In the genomic region with DNA sequence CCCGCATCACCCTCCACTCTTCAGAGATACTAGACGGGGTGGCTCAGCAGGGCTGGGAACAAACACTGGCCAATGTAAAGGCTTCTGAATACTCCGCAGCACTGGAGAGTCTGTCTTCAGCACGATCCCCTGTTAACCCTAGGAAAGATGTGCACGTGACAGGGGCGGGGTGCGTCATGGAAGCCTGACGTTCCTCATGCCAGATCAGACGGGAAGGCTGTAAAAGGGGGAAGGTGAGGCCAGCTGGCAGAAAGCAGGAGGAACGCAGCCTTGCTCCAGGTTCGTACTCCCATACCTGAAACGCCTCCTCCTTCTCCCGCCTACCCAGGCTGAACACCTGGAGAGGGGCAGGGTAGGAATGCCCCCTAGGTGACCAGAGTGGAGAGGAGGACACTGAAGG, we compare ENCODE assay signal across 26 cellular contexts. TPM values are rescaled to one million over a fixed set of nuclear protein-coding genes. Genes with fewer than 3 reads are reported as not detected.
A peak's percentile ranks its signal among the peaks of the same experiment; 100 is the strongest.
DNase-seq lines count a peak whose midpoint lies in the region; ATAC-seq, FAIRE-seq and TF ChIP-seq lines count a peak whose summit lies in the region.
"Had no signal": no experiment of that assay in that cellular context is flagged by ENCODE, and none has a peak within 500 bp of the region (broad histone marks: within the 10 kb centered on the region; RNA-seq: fewer than 3 reads in every experiment).

No MANE protein-coding gene starts in this region.

- WGBS in K562 (ENCODE audit: insufficient coverage, low coverage, missing lambda C conversion rate): 1% methylated on average over 11 of the region's 13 CpGs
- WGBS in stomach, 5 donors: 74 to 84% (median 82%) methylated on average over 12 to 13 of the region's 13 CpGs

- no peak for TF ChIP-seq EP300 in K562 (IDR thresholded peaks at IDR 0.05; ENCODE audit: low read length)
- TF ChIP-seq EP300 in stomach (IDR thresholded peaks at IDR 0.05): no peak

- H3K27ac ChIP-seq in C4-2B: peak overlapping the region; percentile 4; the same call in 1 of the 2 replicates
- no peak overlapping the region for H3K27ac ChIP-seq in K562 (ENCODE audit: extremely low read depth, low read depth, low read length)
- peak overlapping the region in 3 of 5 donors; percentile 9 to 90 (median 71) for H3K27ac ChIP-seq in stomach
- no peak overlapping the region for H3K27ac ChIP-seq in OCI-LY7 (ENCODE audit: low read depth, low read length, poor library complexity, severe bottlenecking)

- TF ChIP-seq CTCF in C4-2B (conservative IDR thresholded peaks at IDR 0.05) (no peak), K562 (IDR thresholded peaks at IDR 0.05 in 2 of 3, conservative IDR thresholded peaks at IDR 0.05 in 1 of 3; ENCODE audit: insufficient read depth in 2 of 3, low read depth in 1 of 3, low read length in 3 of 3) (no peak), mucosa of descending colon (IDR thresholded peaks at IDR 0.05) (no peak), stomach (IDR thresholded peaks at IDR 0.05) (no peak), OCI-LY7 (conservative IDR thresholded peaks at IDR 0.05; ENCODE audit: low read length) (no peak)

- no peak overlapping the region for H3K4me3 ChIP-seq in K562
- no peak overlapping the region for H3K4me3 ChIP-seq in mucosa of descending colon
- H3K4me3 ChIP-seq in stomach: peak overlapping the region in 1 of 4 donors; percentile 29
- no peak overlapping the region for H3K4me3 ChIP-seq in OCI-LY7 (ENCODE audit: low read depth, low read length, poor library complexity, severe bottlenecking)
- H3K4me3 ChIP-seq: GM12878, GM23338 had no signal

- intact Hi-C loops in K562 (cut with micrococcal nuclease) (no loop called here), mucosa of descending colon (cut with DNase I, micrococcal nuclease) (no loop called here), stomach (cut with DNase I; ENCODE audit: low total_unique reads) (no loop called here), OCI-LY7 (cut with micrococcal nuclease; ENCODE audit: unreplicated experiment) (no loop called here)

- peaks cover 18 to 23% of the 10 kb centered on the region in 2 experiments; a peak in 4 of 5 replicates for H3K4me1 ChIP-seq in K562 (replicated peaks in 1 of 2; ENCODE audit: control insufficient read depth in 2 of 2, insufficient read depth in 2 of 2, low read length in 2 of 2)
- H3K4me1 ChIP-seq in mucosa of descending colon (ENCODE audit: low read depth): peaks cover 12% of the 10 kb centered on the region
- H3K4me1 ChIP-seq in stomach: peaks cover 12 to 30% (median 19%) of the 10 kb centered on the region in 4 donors
- no peaks in the 10 kb centered on the region for H3K4me1 ChIP-seq in OCI-LY7 (ENCODE audit: insufficient read depth, low read length, poor library complexity, severe bottlenecking)

- BruUV-seq in K562 (replicated peaks; lab: Mats Ljungman, UMichigan) (no TSS peak), OCI-LY7 (replicated peaks; lab: Mats Ljungman, UMichigan) (no TSS peak)

- CTCF ChIA-PET in K562 (lab: Yijun Ruan, JAX; ENCODE audit: low intra/inter-chr PET ratio): no interaction called here
- CTCF ChIA-PET in OCI-LY7 (lab: Charles Lee; ENCODE audit: unreplicated experiment): no interaction called here

- TF ChIP-seq POLR2A in K562 (conservative IDR thresholded peaks at IDR 0.05) (no peak), stomach (IDR thresholded peaks at IDR 0.05) (no peak)

- H3K27me3 ChIP-seq in K562 (ENCODE audit: control insufficient read depth in 2 of 2, insufficient read depth in 2 of 2, low read length in 2 of 2) (peaks cover 47 to 61% of the 10 kb centered on the region in 2 experiments), stomach (peaks cover 0 to 3% (median 0%) of the 10 kb centered on the region in 3 donors)

- in situ Hi-C loops in K562 (cut with MboI): no loop called here

- peak overlapping the region; percentile 72 for H3K4me2 ChIP-seq in K562 (ENCODE audit: insufficient read depth, low read length)
- H3K4me2 ChIP-seq in OCI-LY7 (ENCODE audit: low read length): no peak overlapping the region
- H3K4me2 ChIP-seq: GM23338, SK-N-SH had no signal

- H3K9me3 ChIP-seq in K562 (replicated peaks; ENCODE audit: control insufficient read depth, insufficient read depth, low read depth, low read length) (no peaks in the 10 kb centered on the region), mucosa of descending colon (no peaks in the 10 kb centered on the region), stomach (peaks cover 0 to 6% (median 0%) of the 10 kb centered on the region in 4 donors), OCI-LY7 (ENCODE audit: low read length) (no peaks in the 10 kb centered on the region)
- H3K9me3 ChIP-seq: SK-N-SH had no signal

- no peak overlapping the region; a peak in 1 of 4 replicates for H3K9ac ChIP-seq in K562 (ENCODE audit: insufficient read depth in 1 of 2, low read depth in 2 of 2, low read length in 2 of 2)
- H3K9ac ChIP-seq: SK-N-SH had no signal

- POLR2A ChIA-PET in K562 (lab: Yijun Ruan, JAX): interaction anchor here (0.6 to 2.0 kb wide), 3 partner anchors 10 to 276 kb away, joined by 3 to 6 read pairs (median 3); no protein-coding TSS in a partner anchor
- POLR2A ChIA-PET in OCI-LY7 (lab: Charles Lee): no interaction called here

- H4K20me1 ChIP-seq in K562 (replicated peaks; ENCODE audit: control insufficient read depth, insufficient read depth, low read length) (no peaks in the 10 kb centered on the region), OCI-LY7 (ENCODE audit: insufficient read depth, low read length) (no peaks in the 10 kb centered on the region)

- no peaks in the 10 kb centered on the region for H3K9me2 ChIP-seq in OCI-LY7 (ENCODE audit: insufficient read depth, low read length)
- H3K9me2 ChIP-seq: SK-N-SH had no signal

- ATAC-seq in K562 (peak; percentile 42; the same call in 2 of the 3 replicates), mucosa of descending colon (peak; percentile 82)
- ATAC-seq: GM12878, GM23338, HCT116, PC-3 had no signal

- DNase-seq in K562 (ENCODE audit: extremely low read depth in 1 of 4, low spot score in 3 of 4) (peak in 3 of 4 experiments; percentile 39 to 52 (median 45)), mucosa of descending colon (peak; percentile 69 to 85 (median 72)), stomach (no peak), NCI-H1930 (lab: John Stamatoyannopoulos, UW) (no peak), OCI-LY7 (ENCODE audit: low spot score) (no peak)
- DNase-seq in stimulated activated CD4-positive, alpha-beta T cell treated with anti-CD3 and anti-CD28 coated beads, Interleukin-1b, Interleukin-23, amount 100 ng/mL, for 48 hours: no peak
- DNase-seq: CD4-positive, CD25-positive, alpha-beta regulatory T cell; COR-L47; DMS 273 treated with DMSO at 0.1 percent for 48 hours; DMS79 treated with DMSO at 0.1 percent for 48 hours; Kasumi-1; NCI-H1694; NCI-H2081 treated with DMSO at 0.1 percent for 48 hours; NCI-H2171 treated with DMSO at 0.1 percent for 48 hours; NCI-H524 treated with DMSO at 0.1 percent for 48 hours; PC-3; RPMI8226; SIG-M5; SK-N-SH had no signal

- no peak for FAIRE-seq in K562 (lab: Jason Lieb, UNC)
- FAIRE-seq: GM12878 had no signal

- no peaks in the 10 kb centered on the region for H3K9me1 ChIP-seq in K562 (ENCODE audit: control insufficient read depth, insufficient read depth, low read length)

- H3K79me2 ChIP-seq in K562 (ENCODE audit: control insufficient read depth, insufficient read depth, low read length) (no peaks in the 10 kb centered on the region), OCI-LY7 (ENCODE audit: insufficient read depth, low read depth, low read length) (no peaks in the 10 kb centered on the region)

- H3K36me3 ChIP-seq in K562 (ENCODE audit: control insufficient read depth, insufficient read depth, low read length): no peaks in the 10 kb centered on the region
- H3K36me3 ChIP-seq in mucosa of descending colon (ENCODE audit: low read depth): no peaks in the 10 kb centered on the region
- H3K36me3 ChIP-seq in stomach: no peaks in the 10 kb centered on the region
- no peaks in the 10 kb centered on the region for H3K36me3 ChIP-seq in OCI-LY7 (ENCODE audit: insufficient read depth, low read length)

- no peak for TF ChIP-seq RAD21 in K562 (CRISPR knock-in tag; conservative IDR thresholded peaks at IDR 0.05 in 1 of 2, IDR thresholded peaks at IDR 0.05 in 1 of 2)

- H2AFZ ChIP-seq in K562 (ENCODE audit: low read depth, low read length) (peak overlapping the region; percentile 59), OCI-LY7 (ENCODE audit: low read length) (no peak overlapping the region)
- H2AFZ ChIP-seq: GM23338 had no signal

RNA-seq across cellular contexts. Expression of a gene that starts 18.4 kb away (rescaled TPM):
- total RNA-seq in K562 (2011; cell fraction: chromatin; rRNA removed; ENCODE audit: low replicate concordance): not detected in 2 replicates
- total RNA-seq in K562 (2011; cell fraction: nucleolus; rRNA removed): not detected in 2 replicates
- not detected in 2 replicates for total RNA-seq in K562 (2011; cell fraction: nucleoplasm; rRNA removed)
- total RNA-seq in K562 (2014; rRNA removed) (not detected in 2 replicates), K562 (2014; rRNA removed; fragmentation: Illumina TruSeq; extraction: Trizol) (not detected in 2 replicates), K562 (2015; rRNA removed; fragmentation: Illumina TruSeq; extraction: Trizol) (not detected in 2 replicates), K562 (2021) (not detected in 2 replicates), mucosa of descending colon (1 to 10 TPM in 1 of 3 donors, under 1 TPM in 2; 0.32 to 1.4 (median 0.32) TPM), stomach (1 to 10 TPM in 1 of 5 donors, not detected in 4; 1.4 TPM), OCI-LY7 (2022) (not detected in 2 replicates)
- polyA plus RNA-seq in K562 (2011; rRNA removed) (not detected in 2 replicates), K562 (2014; fragmentation: Illumina TruSeq; extraction: Trizol) (not detected in 2 replicates), K562 (2014; fragmentation: Nextera tagmentation; extraction: Ambion mirVana) (not detected), K562 (2014; rRNA removed) (not detected in 2 replicates), stomach (under 1 TPM; 0.35 to 0.62 (median 0.46) TPM)
- polyA plus RNA-seq in K562 (2011; cell fraction: cytosol; rRNA removed): not detected in 2 replicates
- polyA plus RNA-seq in K562 (2011; cell fraction: nucleus; rRNA removed): not detected in 2 replicates
- polyA plus RNA-seq in K562 (2012): not detected in 2 replicates
- not detected in 2 replicates for polyA minus RNA-seq in K562 (2011; rRNA and poly(A)+ RNA removed)
- polyA minus RNA-seq in K562 (2011; cell fraction: cytosol; rRNA and poly(A)+ RNA removed): not detected in 2 replicates
- polyA minus RNA-seq in K562 (2011; cell fraction: nucleus; rRNA and poly(A)+ RNA removed): not detected in 2 replicates
- total RNA-seq in OCI-LY7 (2014; rRNA removed; shearing (Covaris generic)): not detected in 2 replicates
- total RNA-seq: A172; CD4-positive, CD25-positive, alpha-beta regulatory T cell; GM23338; MCF 10A; PC-3 had no signal
- polyA plus RNA-seq: CD4-positive, CD25-positive, alpha-beta regulatory T cell; GM23338; IgD-negative memory B cell; SK-N-SH had no signal

RNA-seq across cellular contexts. Expression of a gene that starts 58.8 kb away (rescaled TPM):
- not detected in 2 replicates for total RNA-seq in K562 (2011; cell fraction: chromatin; rRNA removed; ENCODE audit: low replicate concordance)
- not detected in 2 replicates for total RNA-seq in K562 (2011; cell fraction: nucleolus; rRNA removed)
- not detected in 2 replicates for total RNA-seq in K562 (2011; cell fraction: nucleoplasm; rRNA removed)
- not detected in 2 replicates for total RNA-seq in K562 (2014; rRNA removed)
- not detected in 2 replicates for total RNA-seq in K562 (2014; rRNA removed; fragmentation: Illumina TruSeq; extraction: Trizol)
- total RNA-seq in K562 (2015; rRNA removed; fragmentation: Illumina TruSeq; extraction: Trizol): not detected in 2 replicates
- total RNA-seq in K562 (2021): not detected in 2 replicates
- not detected in 2 replicates for polyA plus RNA-seq in K562 (2011; rRNA removed)
- polyA plus RNA-seq in K562 (2011; cell fraction: cytosol; rRNA removed): not detected in 2 replicates
- polyA plus RNA-seq in K562 (2011; cell fraction: nucleus; rRNA removed): not detected in 2 replicates
- polyA plus RNA-seq in K562 (2012): 0.10 TPM in 1 of 2 replicates, not detected in the other
- not detected in 2 replicates for polyA plus RNA-seq in K562 (2014; fragmentation: Illumina TruSeq; extraction: Trizol)
- not detected for polyA plus RNA-seq in K562 (2014; fragmentation: Nextera tagmentation; extraction: Ambion mirVana)
- not detected in 2 replicates for polyA plus RNA-seq in K562 (2014; rRNA removed)
- not detected in 2 replicates for polyA minus RNA-seq in K562 (2011; rRNA and poly(A)+ RNA removed)
- polyA minus RNA-seq in K562 (2011; cell fraction: cytosol; rRNA and poly(A)+ RNA removed): not detected in 2 replicates
- not detected in 2 replicates for polyA minus RNA-seq in K562 (2011; cell fraction: nucleus; rRNA and poly(A)+ RNA removed)
- under 1 TPM in 1 of 3 donors, not detected in 2; 0.32 TPM for total RNA-seq in mucosa of descending colon
- total RNA-seq in stomach: not detected
- polyA plus RNA-seq in stomach: under 1 TPM in 1 of 3 donors, not detected in 2; 0.19 TPM
- 0.06 TPM in 1 of 2 replicates, not detected in the other for total RNA-seq in OCI-LY7 (2014; rRNA removed; shearing (Covaris generic))
- total RNA-seq in OCI-LY7 (2022): not detected in 2 replicates
- total RNA-seq: A172; CD4-positive, CD25-positive, alpha-beta regulatory T cell; GM23338; MCF 10A; PC-3 had no signal
- polyA plus RNA-seq: CD4-positive, CD25-positive, alpha-beta regulatory T cell; GM12878; GM23338; IgD-negative memory B cell; SK-N-SH had no signal

Comparison
In these comparisons a context has a peak if more than half of its experiments do, and no peak if none do; other contexts are left out.
1. H3K27ac ChIP-seq: peak in C4-2B (single experiment) and stomach (3 of 5); none in K562 (single experiment) and OCI-LY7 (single experiment).
2. DNase-seq: peak in K562 (3 of 4) and mucosa of descending colon (3 of 3); none in stomach (single experiment), NCI-H1930 (0 of 2), OCI-LY7 (single experiment) and stimulated activated CD4-positive, alpha-beta T cell treated with anti-CD3 and anti-CD28 coated beads, Interleukin-1b, Interleukin-23, amount 100 ng/mL, for 48 hours (single experiment).